In genomic region chr5:144406463-144406862, GRCh38 we compare ENCODE assay signal across 1 cellular context.
TF ChIP-seq lines count a peak whose summit lies in the region.

No MANE protein-coding gene starts in this region.

TF ChIP-seq in H1, 55 proteins besides CTCF, POLR2A, EP300 and RAD21 (continued from another document):
- TF ChIP-seq CHD7 (IDR thresholded peaks at IDR 0.05; ENCODE audit: insufficient replicate concordance, low read length) (no peak), GTF2F1 (IDR thresholded peaks at IDR 0.05; ENCODE audit: borderline replicate concordance, low read depth, low read length) (no peak), ATF2 (IDR thresholded peaks at IDR 0.05; ENCODE audit: low read length) (no peak), MAX (IDR thresholded peaks at IDR 0.05) (no peak), RBBP5 (IDR thresholded peaks at IDR 0.05; ENCODE audit: borderline replicate concordance, low read depth, low read length) (no peak), CHD1 (IDR thresholded peaks at IDR 0.05; ENCODE audit: low read depth, low read length) (no peak), CEBPB (IDR thresholded peaks at IDR 0.05; ENCODE audit: low read depth, low read length) (no peak), JUND (IDR thresholded peaks at IDR 0.05; ENCODE audit: low read length) (no peak), SIX5 (IDR thresholded peaks at IDR 0.05; ENCODE audit: low read depth, low read length) (no peak), CREB1 (IDR thresholded peaks at IDR 0.05) (no peak), ASH2L (IDR thresholded peaks at IDR 0.05; ENCODE audit: low read length) (no peak), SRF (IDR thresholded peaks at IDR 0.05; ENCODE audit: low read depth, low read length) (no peak), CBX5 (IDR thresholded peaks at IDR 0.05; ENCODE audit: low read depth, low read length) (no peak)
